8 cellular contexts compared by ENCODE assay signal in the genomic region with DNA sequence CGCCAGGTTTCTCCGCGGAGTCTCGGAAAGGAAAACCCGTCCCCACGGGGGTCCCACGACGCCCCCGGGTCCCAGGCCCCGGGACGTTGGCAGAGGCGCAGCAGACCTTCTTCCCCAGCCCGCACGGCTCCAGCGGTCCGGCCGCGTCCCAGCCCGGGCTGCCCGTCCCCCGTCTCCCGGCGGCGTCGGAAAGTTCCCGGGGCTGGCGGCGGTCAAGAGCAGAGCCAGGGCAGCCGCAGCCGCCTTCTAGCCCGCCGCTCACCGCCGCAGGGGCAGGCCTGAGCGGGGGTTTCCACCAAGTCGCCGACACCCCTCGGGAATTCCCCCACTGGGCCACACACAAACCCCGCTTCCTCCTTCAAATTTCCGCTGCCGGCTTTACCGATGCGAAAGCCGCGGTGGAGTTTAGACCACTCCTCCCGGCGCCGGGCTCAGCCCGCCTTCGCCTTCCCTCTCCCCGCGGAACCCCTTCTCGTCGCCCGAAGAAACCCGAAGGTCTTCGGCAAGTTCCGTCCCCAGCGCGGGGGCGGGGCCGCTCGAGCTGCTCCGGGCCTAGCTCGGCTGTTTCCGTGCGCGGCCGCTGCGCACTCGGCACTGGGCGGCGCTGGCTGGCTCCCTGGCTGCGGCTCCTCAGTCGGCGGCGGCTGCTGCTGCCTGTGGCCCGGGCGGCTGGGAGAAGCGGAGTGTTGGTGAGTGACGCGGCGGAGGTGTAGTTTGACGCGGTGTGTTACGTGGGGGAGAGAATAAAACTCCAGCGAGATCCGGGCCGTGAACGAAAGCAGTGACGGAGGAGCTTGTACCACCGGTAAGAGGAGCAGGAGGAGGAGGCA. TPM values are rescaled to one million over a fixed set of nuclear protein-coding genes. Genes with fewer than 3 reads are reported as not detected.
DNase-seq lines count a peak whose midpoint lies in the region; ATAC-seq and TF ChIP-seq lines count a peak whose summit lies in the region.

TSS of gene CREB1 (plus strand) at position 633 of the 830 bp plus-strand sequence. CDS start 25,674 bp downstream, outside the sequence.

- H3K36me3 Mint-ChIP-seq in memory B cell = peaks cover 5% of the 10 kb centered on the region

- peak within 1 kb of the TSS; percentile 99 for H3K27ac Mint-ChIP-seq in memory B cell

- ATAC-seq in memory B cell (ENCODE audit: low read depth) = peak; percentile 73

- peak within 1 kb of the TSS; percentile 100 for H3K27ac ChIP-seq in effector memory CD4-positive, alpha-beta T cell (ENCODE audit: insufficient read depth, low read length, poor library complexity, severe bottlenecking)

- DNase-seq in CMK (ENCODE audit: low read depth) (peak; percentile 88), GM20000 (ENCODE audit: low spot score) (peak; percentile 98), HT-29 (ENCODE audit: low spot score) (peak; percentile 98), NOMO-1 (lab: John Stamatoyannopoulos, UW; ENCODE audit: unreplicated experiment in 2 of 2) (peak; percentile 97), memory B cell (ENCODE audit: low spot score in 2 of 2) (peak; percentile 100)
- DNase-seq in effector memory CD4-positive, alpha-beta T cell = peak; percentile 99 to 100 (median 100)
- DNase-seq in stimulated activated CD8-positive, alpha-beta memory T cell treated with anti-CD3 and anti-CD28 coated beads, Interleukin-12 subunit alpha, Interleukin-12 subunit beta, amount 100 ng/mL, for 24 hours (ENCODE audit: extremely low read depth) = peak; percentile 96

- no peaks in the 10 kb centered on the region for H3K9me3 ChIP-seq in effector memory CD4-positive, alpha-beta T cell (ENCODE audit: control insufficient read depth, low read length)

- no peaks in the 10 kb centered on the region for H3K9me3 Mint-ChIP-seq in memory B cell

- peaks cover 35% of the 10 kb centered on the region for H3K4me1 Mint-ChIP-seq in memory B cell

- no peaks in the 10 kb centered on the region for H3K27me3 Mint-ChIP-seq in memory B cell

- peak within 1 kb of the TSS; percentile 74 for H3K4me3 ChIP-seq in effector memory CD4-positive, alpha-beta T cell (ENCODE audit: insufficient read depth, low read depth, low read length, poor library complexity, severe bottlenecking)

- peak; percentile 22 for TF ChIP-seq CTCF in GM20000 (IDR thresholded peaks at IDR 0.05; ENCODE audit: extremely low read depth, missing control alignments)

- H3K27me3 ChIP-seq in effector memory CD4-positive, alpha-beta T cell (replicated peaks; ENCODE audit: control insufficient read depth, insufficient read depth, low read length, poor library complexity, severe bottlenecking) = no peaks in the 10 kb centered on the region

- H3K4me1 ChIP-seq in effector memory CD4-positive, alpha-beta T cell (ENCODE audit: control insufficient read depth, insufficient read depth, low read length, poor library complexity, severe bottlenecking) = peaks cover 49% of the 10 kb centered on the region

- H3K36me3 ChIP-seq in effector memory CD4-positive, alpha-beta T cell (ENCODE audit: control insufficient read depth, insufficient read depth, low read length) = no peaks in the 10 kb centered on the region

- POLR2A ChIA-PET in activated CD8-positive, alpha-beta memory T cell treated with anti-CD3 and anti-CD28 coated beads for 36 hours (lab: Charles Lee) = interaction anchor here (0.6 to 3.1 kb wide), 11 partner anchors 18 to 764 kb away, joined by 3 to 49 read pairs (median 3); partner anchors contain the start of genes CCNYL1, FASTKD2, MDH1B and METTL21A

- H3K4me3 Mint-ChIP-seq in memory B cell = peak within 1 kb of the TSS; percentile 96

- CTCF ChIA-PET in activated CD8-positive, alpha-beta memory T cell treated with anti-CD3 and anti-CD28 coated beads for 36 hours (lab: Charles Lee) = interaction anchor here (0.6 to 2.2 kb wide), 2 partner anchors 96 to 291 kb away, joined by 3 to 8 read pairs; partner anchors contain the start of gene METTL21A

RNA-seq across cellular contexts. Expression of gene CREB1, which starts in this region (rescaled TPM):
- 23.8 and 31.8 TPM in 2 replicates for total RNA-seq in HT-29 (2014; rRNA removed; shearing (Covaris generic))
- 10 to 100 TPM; 95.5 to 99.1 TPM for total RNA-seq in activated CD8-positive, alpha-beta memory T cell treated with anti-CD3 and anti-CD28 coated beads for 36 hours

Comparison
In these comparisons a context has a peak if more than half of its experiments do, and no peak if none do; other contexts are left out.
1. Peak in every context shown above with its lines: DNase-seq, ATAC-seq, H3K4me3 ChIP-seq and H3K27ac ChIP-seq.